ENCODE assay signal across 37 cellular contexts in the genomic region with DNA sequence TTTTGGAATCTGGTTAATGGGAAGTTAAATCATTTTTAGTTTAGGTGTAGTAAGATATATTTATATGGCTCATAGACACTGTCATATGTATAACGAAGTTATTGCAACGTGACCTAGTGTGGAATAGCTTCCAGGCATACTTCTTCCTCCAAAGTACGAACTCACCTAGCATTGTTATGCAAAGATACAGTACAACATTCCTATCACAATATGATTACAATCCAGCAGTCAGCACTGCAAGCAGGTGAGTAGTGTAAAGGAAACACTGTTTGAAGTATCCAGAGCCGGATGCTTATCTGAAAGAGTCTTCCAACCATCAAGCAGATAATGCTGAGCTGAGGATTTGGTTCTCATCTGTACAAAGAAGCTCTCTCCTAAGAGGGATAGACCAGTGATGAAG.
"Had no signal": no experiment of that assay in that cellular context is flagged by ENCODE, and none has a peak within 500 bp of the region (broad histone marks: within the 10 kb centered on the region; RNA-seq: fewer than 3 reads in every experiment).

No MANE protein-coding gene starts in this region.

- DNase-seq: activated B cell treated with CpG ODN at 0.5 μM for 24 hours; activated CD4-positive, alpha-beta memory T cell treated with anti-CD3 and anti-CD28 coated beads, Interleukin-2, amount 10 ng/mL, durations not matched to agents 7 days and 5 days; activated CD4-positive, alpha-beta T cell treated with anti-CD3 and anti-CD28 coated beads for 4 hours; activated CD4-positive, alpha-beta T cell treated with anti-CD3 and anti-CD28 coated beads, Interleukin-2, amount 10 ng/mL, durations not matched to agents 24 days and 14 days; activated CD4-positive, alpha-beta T cell treated with anti-CD3 and anti-CD28 coated beads, Interleukin-2, amount 50 U/mL, for 1 hour; activated CD4-positive, alpha-beta T cell treated with anti-CD3 and anti-CD28 coated beads, Interleukin-2, amount 50 U/mL, for 48 hours; activated CD4-positive, CD25-positive, alpha-beta regulatory T cell treated with anti-CD3 and anti-CD28 coated beads, Interleukin-2, amount 50 U/mL, for 72 hours; activated CD8-positive, alpha-beta memory T cell treated with anti-CD3 and anti-CD28 coated beads, Interleukin-2, amount 50 U/mL, for 4 hours; activated effector memory CD4-positive, alpha-beta T cell treated with anti-CD3 and anti-CD28 coated beads, Interleukin-2, amount 50 U/mL, for 16 hours; activated gamma-delta T cell treated with Interleukin-2 at 50 U/mL for 16 hours; activated naive CD4-positive, alpha-beta T cell; activated naive CD4-positive, alpha-beta T cell treated with anti-CD3 and anti-CD28 coated beads for 36 hours; activated naive CD4-positive, alpha-beta T cell treated with anti-CD3 and anti-CD28 coated beads, Interleukin-2, amount 50 U/mL, for 16 hours; activated naive CD8-positive, alpha-beta T cell treated with anti-CD3 and anti-CD28 coated beads for 36 hours; activated T-cell treated with anti-CD3 and anti-CD28 coated beads for 4 hours; activated T-cell treated with anti-CD3 and anti-CD28 coated beads, Interleukin-2, amount 50 U/mL, for 1 hour; activated T-cell treated with anti-CD3 and anti-CD28 coated beads, Interleukin-2, amount 50 U/mL, for 4 hours; activated T-cell treated with anti-CD3 and anti-CD28 coated beads, Interleukin-2, amount 50 U/mL, for 72 hours; adrenal gland; amniotic stem cell; aorta; body of pancreas; brain microvascular endothelial cell; central memory CD4-positive, alpha-beta T cell; SW 1271; T-helper 1 cell; T-helper 2 cell; T-helper 9 cell had no signal

- H3K9me3 ChIP-seq: adrenal gland, body of pancreas, breast epithelium had no signal

- H3K4me1 Mint-ChIP-seq: activated B cell treated with CpG ODN at 0.5 μM for 24 hours; activated CD4-positive, alpha-beta memory T cell treated with anti-CD3 and anti-CD28 coated beads, Interleukin-2, amount 10 ng/mL, durations not matched to agents 7 days and 5 days; activated CD4-positive, alpha-beta T cell treated with anti-CD3 and anti-CD28 coated beads, Interleukin-2, amount 10 ng/mL, durations not matched to agents 24 days and 14 days; activated naive CD8-positive, alpha-beta T cell treated with anti-CD3 and anti-CD28 coated beads for 36 hours; activated T-helper 17 cell treated with anti-CD3 and anti-CD28 coated beads, Interleukin-2, amount 50 U/mL, for 72 hours had no signal

- H3K27ac ChIP-seq: adrenal gland, body of pancreas, brain microvascular endothelial cell, breast epithelium, VCaP had no signal

- H3K4me3 ChIP-seq: adrenal gland, body of pancreas, breast epithelium had no signal

- H3K4me3 Mint-ChIP-seq: activated B cell treated with CpG ODN at 0.5 μM for 24 hours; activated CD4-positive, alpha-beta memory T cell treated with anti-CD3 and anti-CD28 coated beads, Interleukin-2, amount 10 ng/mL, durations not matched to agents 7 days and 5 days; activated CD4-positive, alpha-beta T cell treated with anti-CD3 and anti-CD28 coated beads, Interleukin-2, amount 10 ng/mL, durations not matched to agents 24 days and 14 days; activated naive CD4-positive, alpha-beta T cell treated with anti-CD3 and anti-CD28 coated beads for 36 hours; activated naive CD8-positive, alpha-beta T cell treated with anti-CD3 and anti-CD28 coated beads for 36 hours; activated T-cell treated with anti-CD3 and anti-CD28 coated beads, Interleukin-2, amount 50 U/mL, for 4 hours; activated T-cell treated with anti-CD3 and anti-CD28 coated beads, Interleukin-2, amount 50 U/mL, for 72 hours; activated T-helper 1 cell treated with anti-CD3 and anti-CD28 coated beads, Interleukin-12 subunit alpha, Interleukin-12 subunit beta, Interleukin-2, Interleukin-4 antibody, amounts not matched to agents 30 ng/mL and 10 ng/mL and 1 ng/mL, durations not matched to agents 14 hours and 24 hours and 36 hours; activated T-helper 17 cell treated with anti-CD3 and anti-CD28 coated beads, Interleukin-2, amount 50 U/mL, for 72 hours; T-helper 1 cell treated with Interleukin-12 subunit alpha and Interleukin-12 subunit beta and Interleukin-4 antibody, amounts not matched to agents 30 μg/mL and 1 μg/mL, for 36 hours; T-helper 2 cell treated with Interferon-gamma antibody and Interleukin-4, amounts not matched to agents 5 μg/mL and 100 μg/mL, for 36 hours had no signal

- ATAC-seq: activated naive CD4-positive, alpha-beta T cell treated with anti-CD3 and anti-CD28 coated beads, Interleukin-2, amount 50 U/mL, for 72 hours; activated T-cell treated with anti-CD3 and anti-CD28 coated beads, Interleukin-2, amount 50 U/mL, for 4 hours; activated T-cell treated with anti-CD3 and anti-CD28 coated beads, Interleukin-2, amount 50 U/mL, for 72 hours; activated T-helper 17 cell treated with anti-CD3 and anti-CD28 coated beads, Interleukin-2, amount 50 U/mL, for 72 hours; body of pancreas had no signal

- H3K36me3 Mint-ChIP-seq: activated naive CD4-positive, alpha-beta T cell treated with anti-CD3 and anti-CD28 coated beads, Interleukin-2, amount 50 U/mL, for 72 hours; activated naive CD8-positive, alpha-beta T cell treated with anti-CD3 and anti-CD28 coated beads for 36 hours had no signal

- H3K36me3 ChIP-seq: adrenal gland, brain microvascular endothelial cell, breast epithelium had no signal

- H3K4me1 ChIP-seq: adrenal gland, body of pancreas, breast epithelium had no signal

- H3K27me3 Mint-ChIP-seq: activated B cell treated with CpG ODN at 0.5 μM for 24 hours; activated CD4-positive, alpha-beta memory T cell treated with anti-CD3 and anti-CD28 coated beads, Interleukin-2, amount 10 ng/mL, durations not matched to agents 7 days and 5 days; activated CD4-positive, alpha-beta T cell treated with anti-CD3 and anti-CD28 coated beads, Interleukin-2, amount 10 ng/mL, durations not matched to agents 24 days and 14 days; activated naive CD8-positive, alpha-beta T cell treated with anti-CD3 and anti-CD28 coated beads for 36 hours; activated T-helper 17 cell treated with anti-CD3 and anti-CD28 coated beads, Interleukin-2, amount 50 U/mL, for 72 hours had no signal

- H3K9me3 Mint-ChIP-seq: activated B cell treated with CpG ODN at 0.5 μM for 24 hours; activated CD4-positive, alpha-beta memory T cell treated with anti-CD3 and anti-CD28 coated beads, Interleukin-2, amount 10 ng/mL, durations not matched to agents 7 days and 5 days; activated CD4-positive, alpha-beta T cell treated with anti-CD3 and anti-CD28 coated beads, Interleukin-2, amount 10 ng/mL, durations not matched to agents 24 days and 14 days; activated naive CD4-positive, alpha-beta T cell treated with anti-CD3 and anti-CD28 coated beads for 36 hours; activated naive CD8-positive, alpha-beta T cell treated with anti-CD3 and anti-CD28 coated beads for 36 hours; activated T-cell treated with anti-CD3 and anti-CD28 coated beads, Interleukin-2, amount 50 U/mL, for 4 hours; T-helper 1 cell treated with Interleukin-12 subunit alpha and Interleukin-12 subunit beta and Interleukin-4 antibody, amounts not matched to agents 30 μg/mL and 1 μg/mL, for 36 hours had no signal

- FAIRE-seq: astrocyte, TTC549 had no signal

- H3K27ac Mint-ChIP-seq: activated B cell treated with CpG ODN at 0.5 μM for 24 hours; activated CD4-positive, alpha-beta memory T cell treated with anti-CD3 and anti-CD28 coated beads, Interleukin-2, amount 10 ng/mL, durations not matched to agents 7 days and 5 days; activated CD4-positive, alpha-beta T cell treated with anti-CD3 and anti-CD28 coated beads, Interleukin-2, amount 10 ng/mL, durations not matched to agents 24 days and 14 days; activated naive CD4-positive, alpha-beta T cell treated with anti-CD3 and anti-CD28 coated beads for 36 hours; activated naive CD4-positive, alpha-beta T cell treated with anti-CD3 and anti-CD28 coated beads, Interleukin-2, amount 50 U/mL, for 72 hours; activated naive CD8-positive, alpha-beta T cell treated with anti-CD3 and anti-CD28 coated beads for 36 hours; activated T-cell treated with anti-CD3 and anti-CD28 coated beads, Interleukin-2, amount 50 U/mL, for 72 hours; activated T-helper 1 cell treated with anti-CD3 and anti-CD28 coated beads, Interleukin-12 subunit alpha, Interleukin-12 subunit beta, Interleukin-2, Interleukin-4 antibody, amounts not matched to agents 30 ng/mL and 10 ng/mL and 1 ng/mL, durations not matched to agents 14 hours and 24 hours and 36 hours; activated T-helper 17 cell treated with anti-CD3 and anti-CD28 coated beads, Interleukin-2, amount 50 U/mL, for 72 hours; T-helper 1 cell treated with Interleukin-12 subunit alpha and Interleukin-12 subunit beta and Interleukin-4 antibody, amounts not matched to agents 30 μg/mL and 1 μg/mL, for 36 hours; T-helper 2 cell treated with Interferon-gamma antibody and Interleukin-4, amounts not matched to agents 5 μg/mL and 100 μg/mL, for 36 hours had no signal

- H3K27me3 ChIP-seq: adrenal gland, body of pancreas, brain microvascular endothelial cell, breast epithelium had no signal
